Comparison of ENCODE assay signal across 24 cellular contexts in genomic region chr9:88161144-88161543, GRCh38. TPM values are rescaled to one million over a fixed set of nuclear protein-coding genes. Genes with fewer than 3 reads are reported as not detected.
DNase-seq lines count a peak whose midpoint lies in the region; ATAC-seq, FAIRE-seq and TF ChIP-seq lines count a peak whose summit lies in the region.
"Had no signal": no experiment of that assay in that cellular context is flagged by ENCODE, and none has a peak within 500 bp of the region (broad histone marks: within the 10 kb centered on the region; RNA-seq: fewer than 3 reads in every experiment).

No MANE protein-coding gene starts in this region.

- 19 to 44% methylated on average over 5 to 6 of the region's 6 CpGs for WGBS in endodermal cell (ENCODE audit: insufficient coverage in 1 of 2, insufficient read length in 1 of 2), 2 experiments

- TF ChIP-seq CTCF in endodermal cell (conservative IDR thresholded peaks at IDR 0.05): no peak
- no peak for TF ChIP-seq CTCF in vagina (IDR thresholded peaks at IDR 0.05)
- no peak for TF ChIP-seq CTCF in omental fat pad (IDR thresholded peaks at IDR 0.05)

- H3K4me1 Mint-ChIP-seq in endodermal cell: peaks cover 24% of the 10 kb centered on the region
- H3K4me1 Mint-ChIP-seq: CD4-positive, CD25-positive, alpha-beta regulatory T cell had no signal

- no peak for FAIRE-seq in HTR-8/SVneo (lab: Jason Lieb, UNC)
- FAIRE-seq: D721Med, G401.6 had no signal

- peaks cover 14% of the 10 kb centered on the region for H3K27me3 Mint-ChIP-seq in endodermal cell (ENCODE audit: insufficient read depth)

- H3K27me3 ChIP-seq in endodermal cell (ENCODE audit: control insufficient read depth, insufficient read depth, low read length, poor library complexity, severe bottlenecking): no peaks in the 10 kb centered on the region
- no peaks in the 10 kb centered on the region for H3K27me3 ChIP-seq in vagina
- H3K27me3 ChIP-seq: BLaER1, SJSA1 had no signal

- H3K9me3 ChIP-seq in endodermal cell (ENCODE audit: control insufficient read depth, low read length) (peaks cover 17% of the 10 kb centered on the region), vagina (no peaks in the 10 kb centered on the region)
- H3K9me3 ChIP-seq: BLaER1, SJSA1 had no signal

- TF ChIP-seq POLR2A in vagina (IDR thresholded peaks at IDR 0.05): no peak

- intact Hi-C loops in vagina (cut with DNase I) (no loop called here), left ventricle myocardium superior (cut with micrococcal nuclease) (no loop called here)

- ATAC-seq in omental fat pad (ENCODE audit: low FRiP score) (no peak), left ventricle myocardium superior (no peak)
- ATAC-seq: Right ventricle myocardium inferior had no signal

- peaks cover 16% of the 10 kb centered on the region for H3K9me3 Mint-ChIP-seq in endodermal cell

- H3K4me1 ChIP-seq in endodermal cell (ENCODE audit: control insufficient read depth, insufficient read depth, low read length): peaks cover 6% of the 10 kb centered on the region
- H3K4me1 ChIP-seq in vagina: no peaks in the 10 kb centered on the region
- H3K4me1 ChIP-seq: SJSA1 had no signal

- peak overlapping the region; percentile 15 for H3K27ac Mint-ChIP-seq in endodermal cell
- H3K27ac Mint-ChIP-seq: CD4-positive, CD25-positive, alpha-beta regulatory T cell had no signal

- peak overlapping the region; percentile 2 for H3K4me3 Mint-ChIP-seq in endodermal cell
- H3K4me3 Mint-ChIP-seq: CD4-positive, CD25-positive, alpha-beta regulatory T cell had no signal

- H3K36me3 Mint-ChIP-seq in endodermal cell (ENCODE audit: low read depth): peaks cover 2% of the 10 kb centered on the region
- H3K36me3 Mint-ChIP-seq: CD4-positive, CD25-positive, alpha-beta regulatory T cell had no signal

- peak; percentile 44 for DNase-seq in NCI-H748 (lab: John Stamatoyannopoulos, UW; ENCODE audit: unreplicated experiment)
- no peak for DNase-seq in NCI-H748 treated with DMSO at 0.1 percent for 48 hours (lab: John Stamatoyannopoulos, UW)
- peak; percentile 64 for DNase-seq in NCI-H82 (lab: John Stamatoyannopoulos, UW)
- peak; percentile 55 for DNase-seq in endodermal cell
- DNase-seq in vagina (ENCODE audit: extremely low spot score in 2 of 2): no peak
- DNase-seq in omental fat pad (ENCODE audit: low spot score): no peak
- no peak for DNase-seq in left ventricle myocardium superior
- no peak for DNase-seq in HTR-8/SVneo (ENCODE audit: insufficient read length, low spot score)
- DNase-seq: CD4-positive, CD25-positive, alpha-beta regulatory T cell; H7; MM.1S; NCI-H1694; NCI-H2029 treated with DMSO at 0.1 percent for 48 hours; NCI-H526; PC-9 had no signal

- no peak overlapping the region for H3K27ac ChIP-seq in endodermal cell (ENCODE audit: low read depth, low read length)
- no peak overlapping the region for H3K27ac ChIP-seq in vagina
- H3K27ac ChIP-seq: BLaER1, KMS-11, PC-9, SJSA1 had no signal

- H3K9ac ChIP-seq in endodermal cell (ENCODE audit: extremely low read depth, low read length, poor library complexity, severe bottlenecking): no peak overlapping the region
- H3K9ac ChIP-seq: BLaER1, KMS-11 had no signal

- H3K36me3 ChIP-seq in endodermal cell (ENCODE audit: control insufficient read depth, insufficient read depth, low read length) (no peaks in the 10 kb centered on the region), vagina (no peaks in the 10 kb centered on the region)
- H3K36me3 ChIP-seq: BLaER1, SJSA1 had no signal

- peak overlapping the region; percentile 8 for H3K4me3 ChIP-seq in endodermal cell (ENCODE audit: low read length)
- no peak overlapping the region for H3K4me3 ChIP-seq in vagina
- H3K4me3 ChIP-seq: BLaER1, PC-9, SJSA1 had no signal

RNA-seq across cellular contexts. Expression of gene SPATA31C2, which starts 22.9 kb away (rescaled TPM):
- not detected for total RNA-seq in endodermal cell
- 0.61 TPM for polyA plus RNA-seq in endodermal cell (2013, experiment 1 of 2)
- 0.37 TPM for polyA plus RNA-seq in endodermal cell (2013, experiment 2 of 2)
- not detected for total RNA-seq in vagina
- total RNA-seq in omental fat pad: not detected
- total RNA-seq in left ventricle myocardium superior: not detected
- total RNA-seq: A172, PC-9, Right ventricle myocardium inferior, RPMI7951, SJSA1 had no signal
- polyA plus RNA-seq: AG04450 had no signal

Comparison
In these comparisons a context has a peak if more than half of its experiments do, and no peak if none do; other contexts are left out.
1. DNase-seq: peak in NCI-H748 (single experiment), NCI-H82 (single experiment) and endodermal cell (single experiment); none in NCI-H748 treated with DMSO at 0.1 percent for 48 hours (single experiment), vagina (0 of 2), omental fat pad (single experiment), left ventricle myocardium superior (single experiment) and HTR-8/SVneo (single experiment).